19 cellular contexts compared by ENCODE assay signal in the genomic region with DNA sequence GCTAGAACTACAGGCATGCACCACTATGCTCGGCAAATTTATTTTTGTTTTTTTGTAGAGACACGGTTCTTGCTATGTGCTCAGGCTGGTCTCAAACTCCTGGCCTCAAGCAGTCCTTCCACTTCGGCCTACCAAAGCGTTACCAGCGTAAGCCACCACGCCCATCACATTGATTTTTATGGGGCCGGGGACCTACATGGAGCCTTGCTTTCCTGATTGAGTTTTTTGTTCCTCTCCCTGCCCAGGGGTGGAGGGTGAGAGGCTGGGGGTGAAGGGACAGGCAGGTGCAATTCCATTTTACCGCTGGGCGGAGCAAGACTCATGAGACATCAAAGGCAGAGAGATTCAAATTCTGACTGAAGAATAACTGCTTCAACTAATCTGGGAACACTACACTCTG. TPM values are rescaled to one million over a fixed set of nuclear protein-coding genes. Genes with fewer than 3 reads are reported as not detected.
A peak's percentile ranks its signal among the peaks of the same experiment; 100 is the strongest.
DNase-seq lines count a peak whose midpoint lies in the region; ATAC-seq and TF ChIP-seq lines count a peak whose summit lies in the region.
"Had no signal": no experiment of that assay in that cellular context is flagged by ENCODE, and none has a peak within 500 bp of the region (broad histone marks: within the 10 kb centered on the region; RNA-seq: fewer than 3 reads in every experiment).

No MANE protein-coding gene starts in this region.

- WGBS in transverse colon (ENCODE audit: low coverage in 1 of 2), 2 donors, result 50 to 55% methylated on average over 2 to 9 of the region's 9 CpGs

- H3K9me3 ChIP-seq in muscle layer of duodenum (ENCODE audit: control insufficient read depth in 1 of 2, low read length in 2 of 2) (no peaks in the 10 kb centered on the region), transverse colon (no peaks in the 10 kb centered on the region)
- H3K9me3 ChIP-seq: prostate gland had no signal

- TF ChIP-seq POLR2A in transverse colon (IDR thresholded peaks at IDR 0.05), result no peak

- H3K27ac Mint-ChIP-seq in activated T-helper 17 cell treated with anti-CD3 and anti-CD28 coated beads, Interleukin-2, amount 50 U/mL, for 72 hours, result no peak overlapping the region
- no peak overlapping the region for H3K27ac Mint-ChIP-seq in glutamatergic neuron (ENCODE audit: unreplicated experiment)

- peaks cover 15% of the 10 kb centered on the region for H3K4me1 Mint-ChIP-seq in activated T-cell treated with anti-CD3 and anti-CD28 coated beads, Interleukin-2, amount 50 U/mL, for 4 hours (ENCODE audit: low read depth)
- H3K4me1 Mint-ChIP-seq in activated T-helper 17 cell treated with anti-CD3 and anti-CD28 coated beads, Interleukin-2, amount 50 U/mL, for 72 hours, result peaks cover 10% of the 10 kb centered on the region
- no peaks in the 10 kb centered on the region for H3K4me1 Mint-ChIP-seq in glutamatergic neuron (ENCODE audit: low read depth, unreplicated experiment)

- H3K4me3 Mint-ChIP-seq in activated T-cell treated with anti-CD3 and anti-CD28 coated beads, Interleukin-2, amount 50 U/mL, for 4 hours, result peak overlapping the region; percentile 2
- peak overlapping the region; percentile 96 for H3K4me3 Mint-ChIP-seq in activated T-helper 17 cell treated with anti-CD3 and anti-CD28 coated beads, Interleukin-2, amount 50 U/mL, for 72 hours
- H3K4me3 Mint-ChIP-seq in glutamatergic neuron (ENCODE audit: unreplicated experiment), result no peak overlapping the region

- no peak for TF ChIP-seq EP300 in transverse colon (IDR thresholded peaks at IDR 0.05; ENCODE audit: low read depth)

- H3K27me3 ChIP-seq in muscle layer of duodenum (ENCODE audit: low read depth, low read length) (no peaks in the 10 kb centered on the region), transverse colon (no peaks in the 10 kb centered on the region)

- H3K4me1 ChIP-seq in muscle layer of duodenum (ENCODE audit: control insufficient read depth in 1 of 2, insufficient read depth in 2 of 2, low read length in 2 of 2), result peaks cover 12 to 14% of the 10 kb centered on the region in 2 donors
- H3K4me1 ChIP-seq in transverse colon, result peaks cover 4 to 40% (median 13%) of the 10 kb centered on the region in 4 donors

- no peaks in the 10 kb centered on the region for H3K27me3 Mint-ChIP-seq in activated T-cell treated with anti-CD3 and anti-CD28 coated beads, Interleukin-2, amount 50 U/mL, for 4 hours (ENCODE audit: low read depth)
- peaks cover 3% of the 10 kb centered on the region for H3K27me3 Mint-ChIP-seq in activated T-helper 17 cell treated with anti-CD3 and anti-CD28 coated beads, Interleukin-2, amount 50 U/mL, for 72 hours
- H3K27me3 Mint-ChIP-seq in glutamatergic neuron (ENCODE audit: unreplicated experiment), result peaks cover 7% of the 10 kb centered on the region

- H3K36me3 ChIP-seq in muscle layer of duodenum (ENCODE audit: control insufficient read depth in 1 of 2, insufficient read depth in 2 of 2, low read length in 2 of 2) (peaks cover 20 to 26% of the 10 kb centered on the region in 2 donors), transverse colon (no peaks in the 10 kb centered on the region)
- H3K36me3 ChIP-seq: prostate gland had no signal

- no peak for TF ChIP-seq CTCF in transverse colon (IDR thresholded peaks at IDR 0.05)
- TF ChIP-seq CTCF in glutamatergic neuron (IDR thresholded peaks at IDR 0.05; ENCODE audit: partially characterized antibody, unreplicated experiment), result no peak

- DNase-seq in activated T-cell treated with anti-CD3 and anti-CD28 coated beads, Interleukin-2, amount 50 U/mL, for 4 hours, result no peak
- DNase-seq in activated T-cell treated with anti-CD3 and anti-CD28 coated beads, Interleukin-2, amount 50 U/mL, for 1 hour, result no peak
- DNase-seq in transverse colon (peak; percentile 72), glutamatergic neuron (no peak)
- DNase-seq: activated effector memory CD4-positive, alpha-beta T cell treated with anti-CD3 and anti-CD28 coated beads, Interleukin-2, amount 50 U/mL, for 16 hours; anterior cingulate cortex; CD4-positive, CD25-positive, alpha-beta regulatory T cell; GM23248; hippocampal formation; naive thymus-derived CD4-positive, alpha-beta T cell; NCI-H187; NCI-H446 treated with DMSO at 0.1 percent for 48 hours; Right ventricle myocardium superior; stimulated activated CD4-positive, alpha-beta T cell treated with anti-CD3 and anti-CD28 coated beads, Interleukin-12 subunit alpha, Interleukin-12 subunit beta, amount 100 ng/mL, for 4 hours had no signal

- no peaks in the 10 kb centered on the region for H3K9me3 Mint-ChIP-seq in activated T-cell treated with anti-CD3 and anti-CD28 coated beads, Interleukin-2, amount 50 U/mL, for 4 hours
- H3K9me3 Mint-ChIP-seq in activated T-helper 17 cell treated with anti-CD3 and anti-CD28 coated beads, Interleukin-2, amount 50 U/mL, for 72 hours, result no peaks in the 10 kb centered on the region
- peaks cover 2% of the 10 kb centered on the region for H3K9me3 Mint-ChIP-seq in glutamatergic neuron (ENCODE audit: unreplicated experiment)
- H3K9me3 Mint-ChIP-seq: CD4-positive, CD25-positive, alpha-beta regulatory T cell had no signal

- in situ Hi-C loops in transverse colon (cut with MboI; ENCODE audit: low pct_ligation_motif_present in 1 of 4, low pct_unique_long_range_greater_than_20kb in 1 of 4, low sequenced_read_pairs in 3 of 4), result no loop called here

- H3K4me3 ChIP-seq in muscle layer of duodenum (ENCODE audit: low read depth in 1 of 2, low read length in 2 of 2), result peak overlapping the region; percentile 81 to 85
- peak overlapping the region in 1 of 4 donors; percentile 52 for H3K4me3 ChIP-seq in transverse colon
- H3K4me3 ChIP-seq: prostate gland had no signal

- intact Hi-C loops in transverse colon (cut with DNase I; ENCODE audit: low total_unique reads), result loop anchor here (10.0 kb wide), 1 partner anchor 320 kb away; no protein-coding TSS in a partner anchor

- no peak for ATAC-seq in activated T-cell treated with anti-CD3 and anti-CD28 coated beads, Interleukin-2, amount 50 U/mL, for 4 hours
- no peak for ATAC-seq in activated T-helper 17 cell treated with anti-CD3 and anti-CD28 coated beads, Interleukin-2, amount 50 U/mL, for 72 hours (replicated peaks)
- ATAC-seq in HG03439 (IDR thresholded peaks at IDR 0.05; ENCODE audit: unreplicated experiment) (no peak), HG03175 (IDR thresholded peaks at IDR 0.05; ENCODE audit: unreplicated experiment) (no peak)
- ATAC-seq: naive thymus-derived CD4-positive, alpha-beta T cell had no signal

- H3K27ac ChIP-seq in muscle layer of duodenum (ENCODE audit: low read length) (no peak overlapping the region), transverse colon (peak overlapping the region; percentile 77 to 89 (median 86))
- H3K27ac ChIP-seq: GM23248 had no signal

- peaks cover 19% of the 10 kb centered on the region for H3K36me3 Mint-ChIP-seq in activated T-cell treated with anti-CD3 and anti-CD28 coated beads, Interleukin-2, amount 50 U/mL, for 4 hours (ENCODE audit: insufficient read depth)
- peaks cover 38% of the 10 kb centered on the region for H3K36me3 Mint-ChIP-seq in activated T-helper 17 cell treated with anti-CD3 and anti-CD28 coated beads, Interleukin-2, amount 50 U/mL, for 72 hours (ENCODE audit: low read depth)
- H3K36me3 Mint-ChIP-seq in glutamatergic neuron (ENCODE audit: unreplicated experiment), result peaks cover 11% of the 10 kb centered on the region

RNA-seq across cellular contexts. Expression of a gene that starts 1.9 kb away (rescaled TPM):
- 10 to 100 TPM; 15.7 to 26.9 (median 22.0) TPM for total RNA-seq in activated T-cell treated with anti-CD3 and anti-CD28 coated beads, Interleukin-2, amount 50 U/mL, for 4 hours
- total RNA-seq in activated T-helper 17 cell treated with anti-CD3 and anti-CD28 coated beads, Interleukin-2, amount 50 U/mL, for 72 hours, result 10 to 100 TPM; 15.6 to 29.1 TPM
- total RNA-seq in transverse colon, result 10 to 100 TPM; 24.9 to 77.2 (median 27.3) TPM
- 15.3 TPM for total RNA-seq in glutamatergic neuron (ENCODE audit: unreplicated experiment)

RNA-seq across cellular contexts. Expression of a gene that starts 29.8 kb away (rescaled TPM):
- under 1 TPM in 1 of 3 donors, not detected in 2; 0.24 TPM for total RNA-seq in activated T-cell treated with anti-CD3 and anti-CD28 coated beads, Interleukin-2, amount 50 U/mL, for 4 hours
- not detected for total RNA-seq in activated T-helper 17 cell treated with anti-CD3 and anti-CD28 coated beads, Interleukin-2, amount 50 U/mL, for 72 hours
- total RNA-seq in transverse colon (not detected), glutamatergic neuron (ENCODE audit: unreplicated experiment) (590 TPM)
- total RNA-seq: CD4-positive, CD25-positive, alpha-beta regulatory T cell; naive thymus-derived CD4-positive, alpha-beta T cell; Right ventricle myocardium superior had no signal

Comparison
In these comparisons a context has a peak if more than half of its experiments do, and no peak if none do; other contexts are left out.
1. RNA of a gene that starts 29.8 kb away (total RNA-seq): 590 TPM in glutamatergic neuron (single experiment); not detected in transverse colon, not detected in activated T-helper 17 cell treated with anti-CD3 and anti-CD28 coated beads, Interleukin-2, amount 50 U/mL, for 72 hours and 0.24 TPM in activated T-cell treated with anti-CD3 and anti-CD28 coated beads, Interleukin-2, amount 50 U/mL, for 4 hours; every median in the first group is over 100 times any median in the second.